6 cellular contexts compared by ENCODE assay signal in genomic region chr9:98584853-98585438, GRCh38.
DNase-seq lines count a peak whose midpoint lies in the region; ATAC-seq, FAIRE-seq and TF ChIP-seq lines count a peak whose summit lies in the region.
"Not testable (repeated sequence)": the region's sequence is repeated elsewhere in the genome, so short reads cannot be mapped to it uniquely, and the experiment has no call there.

No MANE protein-coding gene starts in this region.

- H3K4me1 Mint-ChIP-seq in natural killer cell treated with Interleukin-12 subunit alpha and Interleukin-12 subunit beta and Interleukin-15 and Interleukin-18, amount 100 ng/mL, for 72 hours (ENCODE audit: low read depth in 2 of 2) = peaks cover 28 to 32% of the 10 kb centered on the region in 2 donors

- H3K9ac ChIP-seq in K562 (ENCODE audit: insufficient read depth in 1 of 2, low read depth in 2 of 2, low read length in 2 of 2) = not testable (repeated sequence)

- DNase-seq in GM12892 (ENCODE audit: insufficient read length); natural killer cell treated with Interleukin-12 subunit alpha and Interleukin-12 subunit beta and Interleukin-15 and Interleukin-18, amount 100 ng/mL, for 72 hours (ENCODE audit: low spot score): not testable (repeated sequence)
- DNase-seq in K562 (ENCODE audit: extremely low read depth in 1 of 4, low spot score in 3 of 4) (peak in 2 of 4 experiments; percentile 18 to 25), islet precursor cell (peak; percentile 26), spleen (peak; percentile 15)

- not testable (repeated sequence) for H3K36me3 Mint-ChIP-seq in natural killer cell treated with Interleukin-12 subunit alpha and Interleukin-12 subunit beta and Interleukin-15 and Interleukin-18, amount 100 ng/mL, for 72 hours

- H3K4me3 Mint-ChIP-seq in natural killer cell treated with Interleukin-12 subunit alpha and Interleukin-12 subunit beta and Interleukin-15 and Interleukin-18, amount 100 ng/mL, for 72 hours = peak overlapping the region; percentile 37

- peak; percentile 33 for FAIRE-seq in GM12892 (lab: Jason Lieb, UNC)
- FAIRE-seq in K562 (lab: Jason Lieb, UNC) = not testable (repeated sequence)

- not testable (repeated sequence) for H3K36me3 ChIP-seq in HEK293 (ENCODE audit: control insufficient read depth in 2 of 2, insufficient read depth in 1 of 2, low read length in 2 of 2); K562 (ENCODE audit: control insufficient read depth, insufficient read depth, low read length); spleen

- H2AFZ ChIP-seq in K562 (ENCODE audit: low read depth, low read length) = not testable (repeated sequence)

- H3K4me1 ChIP-seq in HEK293 (ENCODE audit: control insufficient read depth, insufficient read depth, low read length); K562 (replicated peaks in 1 of 2; ENCODE audit: control insufficient read depth in 2 of 2, insufficient read depth in 2 of 2, low read length in 2 of 2); spleen: not testable (repeated sequence)

- H3K27ac ChIP-seq in HEK293 (ENCODE audit: extremely low read depth, low read depth, low read length); K562 (ENCODE audit: extremely low read depth, low read depth, low read length); spleen: not testable (repeated sequence)

- not testable (repeated sequence) for H3K9me3 ChIP-seq in HEK293 (ENCODE audit: control insufficient read depth, insufficient read depth, low read depth, low read length); K562 (replicated peaks; ENCODE audit: control insufficient read depth, insufficient read depth, low read depth, low read length); spleen

- TF ChIP-seq EP300 in K562 (IDR thresholded peaks at IDR 0.05; ENCODE audit: low read length) = not testable (repeated sequence)

- not testable (repeated sequence) for H4K20me1 ChIP-seq in K562 (replicated peaks; ENCODE audit: control insufficient read depth, insufficient read depth, low read length)

- CTCF ChIA-PET in HEK293 (lab: Yijun Ruan, JAX); K562 (lab: Yijun Ruan, JAX; ENCODE audit: low intra/inter-chr PET ratio): not testable (repeated sequence)

- peaks cover 8 to 13% of the 10 kb centered on the region in 2 experiments; a peak in 3 of 5 replicates for H3K27me3 ChIP-seq in K562 (ENCODE audit: control insufficient read depth in 2 of 2, insufficient read depth in 2 of 2, low read length in 2 of 2)
- peaks cover 0 to 48% (median 0%) of the 10 kb centered on the region in 7 donors for H3K27me3 ChIP-seq in spleen (replicated peaks in 1 of 7)

- H3K4me2 ChIP-seq in K562 (ENCODE audit: insufficient read depth, low read length) = not testable (repeated sequence)

- not testable (repeated sequence) for H3K9me3 Mint-ChIP-seq in natural killer cell treated with Interleukin-12 subunit alpha and Interleukin-12 subunit beta and Interleukin-15 and Interleukin-18, amount 100 ng/mL, for 72 hours

- 33% methylated on average over 9 of the region's 10 CpGs for WGBS in K562 (ENCODE audit: insufficient coverage, low coverage, missing lambda C conversion rate)
- WGBS in spleen, 5 donors = 79 to 89% (median 85%) methylated on average over 9 of the region's 10 CpGs

- TF ChIP-seq CTCF in HEK293 (tag by site-specific recombination; IDR thresholded peaks at IDR 0.05); K562 (IDR thresholded peaks at IDR 0.05 in 2 of 3, conservative IDR thresholded peaks at IDR 0.05 in 1 of 3; ENCODE audit: insufficient read depth in 2 of 3, low read depth in 1 of 3, low read length in 3 of 3); spleen (IDR thresholded peaks at IDR 0.05 in 8 of 11, conservative IDR thresholded peaks at IDR 0.05 in 3 of 11): not testable (repeated sequence)

- not testable (repeated sequence) for TF ChIP-seq RAD21 in K562 (CRISPR knock-in tag; conservative IDR thresholded peaks at IDR 0.05 in 1 of 2, IDR thresholded peaks at IDR 0.05 in 1 of 2)

- POLR2A ChIA-PET in HEK293 (lab: Yijun Ruan, JAX) = not testable (repeated sequence)
- POLR2A ChIA-PET in K562 (lab: Yijun Ruan, JAX) = interaction anchor here (0.7 to 2.6 kb wide), 4 partner anchors 9 to 343 kb away, joined by 3 to 6 read pairs (median 4); no protein-coding TSS in a partner anchor

- not testable (repeated sequence) for H3K79me2 ChIP-seq in K562 (ENCODE audit: control insufficient read depth, insufficient read depth, low read length)

- in situ Hi-C loops in K562 (cut with MboI) = not testable (repeated sequence)

- intact Hi-C loops in K562 (cut with micrococcal nuclease); spleen (cut with DNase I; ENCODE audit: low total_unique reads): not testable (repeated sequence)

- peaks cover 21 to 22% of the 10 kb centered on the region in 2 donors for H3K27me3 Mint-ChIP-seq in natural killer cell treated with Interleukin-12 subunit alpha and Interleukin-12 subunit beta and Interleukin-15 and Interleukin-18, amount 100 ng/mL, for 72 hours

- not testable (repeated sequence) for ATAC-seq in K562; natural killer cell treated with Interleukin-12 subunit alpha and Interleukin-12 subunit beta and Interleukin-15 and Interleukin-18, amount 100 ng/mL, for 72 hours

- H3K9me1 ChIP-seq in K562 (ENCODE audit: control insufficient read depth, insufficient read depth, low read length) = not testable (repeated sequence)

- not testable (repeated sequence) for BruUV-seq in K562 (replicated peaks; lab: Mats Ljungman, UMichigan)

- not testable (repeated sequence) for TF ChIP-seq POLR2A in GM12892 (IDR thresholded peaks at IDR 0.05; ENCODE audit: low read depth, low read length); K562 (conservative IDR thresholded peaks at IDR 0.05); spleen (IDR thresholded peaks at IDR 0.05)

- peak overlapping the region; percentile 51 to 54 for H3K27ac Mint-ChIP-seq in natural killer cell treated with Interleukin-12 subunit alpha and Interleukin-12 subunit beta and Interleukin-15 and Interleukin-18, amount 100 ng/mL, for 72 hours

- H3K4me3 ChIP-seq in HEK293 (ENCODE audit: low read depth, low read length); K562; spleen: not testable (repeated sequence)

TF ChIP-seq in HEK293, 187 proteins besides CTCF, POLR2A, EP300 and RAD21:
- peak; percentile 72 for TF ChIP-seq ZNF146 (tag by site-specific recombination; IDR thresholded peaks at IDR 0.05)

TF ChIP-seq in K562, 482 proteins besides CTCF, POLR2A, EP300 and RAD21:
- TF ChIP-seq CBFA2T2 (conservative IDR thresholded peaks at IDR 0.05) (peak; percentile 30; the same call in 1 of the 2 replicates), KDM1A (IDR thresholded peaks at IDR 0.05) (peak; percentile 55 to 62; a peak in 2 of 4 replicates), ARID1B (IDR thresholded peaks at IDR 0.05) (peak; percentile 52; the same call in 1 of the 2 replicates), ZNF146 (CRISPR knock-in tag; IDR thresholded peaks at IDR 0.05; ENCODE audit: unreplicated experiment) (peak; percentile 27), BCOR (IDR thresholded peaks at IDR 0.05) (peak; percentile 65; the same call in 1 of the 2 replicates), CBFA2T3 (IDR thresholded peaks at IDR 0.05) (peak; percentile 61), SMARCA5 (IDR thresholded peaks at IDR 0.05) (0 out of 2 replicates have a peak, but pooled peaks have one; percentile 26), DPF2 (IDR thresholded peaks at IDR 0.05) (0 out of 2 replicates have a peak, but pooled peaks have one; percentile 20)
